In the genomic region with DNA sequence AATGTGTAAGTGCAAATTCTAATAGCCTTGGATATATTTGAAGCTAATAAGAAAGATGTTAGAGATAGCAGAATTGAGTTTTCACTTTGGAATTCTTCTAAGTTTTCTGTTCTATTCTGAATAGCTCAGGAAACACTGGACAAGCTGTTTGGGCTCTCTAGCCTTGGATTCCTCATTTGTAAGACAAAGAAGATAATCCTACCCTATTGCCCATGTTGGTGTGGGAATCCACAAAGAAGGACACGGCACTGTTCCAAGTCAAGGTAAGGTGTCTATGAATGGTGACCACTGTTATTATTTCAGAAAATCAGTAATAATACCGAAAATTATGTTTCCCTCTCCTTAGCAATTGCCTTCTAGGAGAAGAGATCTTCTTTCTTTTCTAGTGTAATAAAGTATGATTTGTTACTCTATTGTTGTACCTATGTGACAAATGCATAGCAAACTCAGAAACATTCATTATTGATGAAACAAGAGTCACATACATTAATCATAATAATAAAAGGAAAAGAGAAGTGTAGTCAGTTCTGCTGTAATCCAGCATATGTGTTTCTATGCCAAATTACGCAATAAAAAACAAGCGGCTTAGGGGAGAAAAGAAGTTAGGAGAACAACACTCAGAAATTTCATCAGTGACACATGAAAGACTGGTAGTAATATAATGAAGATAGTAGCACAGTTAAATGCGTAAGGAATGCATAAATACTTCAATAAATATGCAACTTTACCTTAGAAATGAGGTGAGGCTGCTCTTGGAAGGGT, we compare ENCODE assay signal across 30 cellular contexts.
"Had no signal": no experiment of that assay in that cellular context is flagged by ENCODE, and none has a peak within 500 bp of the region (broad histone marks: within the 10 kb centered on the region; RNA-seq: fewer than 3 reads in every experiment).

No MANE protein-coding gene starts in this region.

- H3K36me3 ChIP-seq: brain microvascular endothelial cell, WERI-Rb-1 had no signal

- H3K9me3 Mint-ChIP-seq: activated CD4-positive, alpha-beta T cell treated with anti-CD3 and anti-CD28 coated beads, Interleukin-2, amount 10 ng/mL, durations not matched to agents 24 days and 14 days; activated naive CD8-positive, alpha-beta T cell treated with anti-CD3 and anti-CD28 coated beads for 36 hours had no signal

- H3K4me3 Mint-ChIP-seq: activated CD4-positive, alpha-beta T cell treated with anti-CD3 and anti-CD28 coated beads, Interleukin-2, amount 10 ng/mL, durations not matched to agents 24 days and 14 days; activated CD8-positive, alpha-beta T cell treated with anti-CD3 and anti-CD28 coated beads for 36 hours; activated naive CD8-positive, alpha-beta T cell treated with anti-CD3 and anti-CD28 coated beads for 36 hours; activated T-cell treated with anti-CD3 and anti-CD28 coated beads, Interleukin-2, amount 50 U/mL, for 72 hours; activated T-helper 17 cell treated with anti-CD3 and anti-CD28 coated beads, Interleukin-2, amount 50 U/mL, for 72 hours; central memory CD8-positive, alpha-beta T cell had no signal

- ATAC-seq: activated CD8-positive, alpha-beta T cell treated with anti-CD3 and anti-CD28 coated beads for 36 hours; activated T-cell treated with anti-CD3 and anti-CD28 coated beads, Interleukin-2, amount 50 U/mL, for 72 hours; activated T-helper 17 cell treated with anti-CD3 and anti-CD28 coated beads, Interleukin-2, amount 50 U/mL, for 72 hours had no signal

- H3K27me3 Mint-ChIP-seq: activated CD4-positive, alpha-beta T cell treated with anti-CD3 and anti-CD28 coated beads, Interleukin-2, amount 10 ng/mL, durations not matched to agents 24 days and 14 days; activated CD8-positive, alpha-beta T cell treated with anti-CD3 and anti-CD28 coated beads for 36 hours; activated naive CD8-positive, alpha-beta T cell treated with anti-CD3 and anti-CD28 coated beads for 36 hours; activated T-helper 17 cell treated with anti-CD3 and anti-CD28 coated beads, Interleukin-2, amount 50 U/mL, for 72 hours; central memory CD8-positive, alpha-beta T cell had no signal

- H3K27ac ChIP-seq: brain microvascular endothelial cell, WERI-Rb-1 had no signal

- DNase-seq: activated CD4-positive, alpha-beta T cell treated with anti-CD3 and anti-CD28 coated beads, Interleukin-2, amount 10 ng/mL, durations not matched to agents 24 days and 14 days; activated CD4-positive, alpha-beta T cell treated with anti-CD3 and anti-CD28 coated beads, Interleukin-2, amount 50 U/mL, for 4 hours; activated CD8-positive, alpha-beta T cell treated with anti-CD3 and anti-CD28 coated beads for 36 hours; activated effector memory CD4-positive, alpha-beta T cell treated with anti-CD3 and anti-CD28 coated beads, Interleukin-2, amount 50 U/mL, for 16 hours; activated naive CD4-positive, alpha-beta T cell; activated naive CD4-positive, alpha-beta T cell treated with anti-CD3 and anti-CD28 coated beads, Interleukin-2, amount 50 U/mL, for 16 hours; activated naive CD8-positive, alpha-beta T cell treated with anti-CD3 and anti-CD28 coated beads for 36 hours; activated T-cell treated with anti-CD3 and anti-CD28 coated beads, Interleukin-2, amount 50 U/mL, for 1 hour; activated T-cell treated with anti-CD3 and anti-CD28 coated beads, Interleukin-2, amount 50 U/mL, for 72 hours; amniotic stem cell; aorta; brain microvascular endothelial cell; MM.1S; NCI-H1048; NCI-H1105 treated with DMSO at 0.1 percent for 48 hours; NCI-H1436; NCI-H1694; NCI-H1930; NCI-H345; NCI-H524 treated with DMSO at 0.1 percent for 48 hours; NK-92 treated with Interleukin-12 subunit alpha and Interleukin-12 subunit beta, amount 100 ng/mL, for 24 hours; OCI-M1; Right ventricle myocardium superior; SW 1271; T-helper 1 cell; T-helper 2 cell; T-helper 9 cell; WERI-Rb-1 had no signal

- H3K4me1 Mint-ChIP-seq: activated CD4-positive, alpha-beta T cell treated with anti-CD3 and anti-CD28 coated beads, Interleukin-2, amount 10 ng/mL, durations not matched to agents 24 days and 14 days; activated naive CD8-positive, alpha-beta T cell treated with anti-CD3 and anti-CD28 coated beads for 36 hours; activated T-helper 17 cell treated with anti-CD3 and anti-CD28 coated beads, Interleukin-2, amount 50 U/mL, for 72 hours; central memory CD8-positive, alpha-beta T cell had no signal

- H3K36me3 Mint-ChIP-seq: activated naive CD8-positive, alpha-beta T cell treated with anti-CD3 and anti-CD28 coated beads for 36 hours had no signal

- H3K27ac Mint-ChIP-seq: activated CD4-positive, alpha-beta T cell treated with anti-CD3 and anti-CD28 coated beads, Interleukin-2, amount 10 ng/mL, durations not matched to agents 24 days and 14 days; activated CD8-positive, alpha-beta T cell treated with anti-CD3 and anti-CD28 coated beads for 36 hours; activated naive CD8-positive, alpha-beta T cell treated with anti-CD3 and anti-CD28 coated beads for 36 hours; activated T-cell treated with anti-CD3 and anti-CD28 coated beads, Interleukin-2, amount 50 U/mL, for 72 hours; activated T-helper 17 cell treated with anti-CD3 and anti-CD28 coated beads, Interleukin-2, amount 50 U/mL, for 72 hours had no signal

- H3K27me3 ChIP-seq: brain microvascular endothelial cell had no signal
